ENCODE assay signal across 10 cellular contexts in the genomic region with DNA sequence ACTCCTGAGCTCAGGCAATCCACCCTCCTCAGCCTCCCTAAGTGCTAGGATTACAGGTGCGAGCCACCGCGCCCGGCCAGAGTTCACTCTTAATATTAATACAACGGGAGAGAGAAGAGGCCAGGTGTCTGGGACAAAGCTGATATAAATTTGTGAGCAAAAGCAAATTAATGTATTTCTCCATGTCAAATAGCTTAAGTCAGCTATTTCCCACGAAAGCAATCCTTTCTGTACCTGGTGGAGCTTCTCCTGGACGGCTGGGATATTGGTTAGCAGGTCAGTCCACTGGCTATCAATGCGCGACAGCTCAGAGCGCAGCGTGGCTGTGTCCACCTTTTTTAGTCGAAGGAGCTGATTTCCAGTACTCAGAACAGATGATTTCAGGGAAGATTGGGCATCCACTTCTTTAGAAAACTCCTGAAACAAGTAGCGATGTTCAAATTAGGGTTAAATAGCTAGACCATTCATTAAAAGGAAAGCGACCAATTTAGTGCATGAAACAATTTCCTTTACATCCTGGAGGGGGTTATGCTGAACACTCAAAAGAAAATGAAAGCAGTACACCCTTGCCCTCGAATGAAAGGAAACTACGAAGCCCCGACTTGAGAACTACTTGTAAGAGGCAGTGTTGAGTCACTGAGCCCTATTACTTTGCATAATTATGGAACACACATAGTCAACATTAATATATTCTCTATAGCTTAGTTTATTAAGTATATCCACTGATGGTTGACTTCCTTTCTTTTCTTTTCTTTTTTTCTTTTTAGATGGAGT.
A peak's percentile ranks its signal among the peaks of the same experiment; 100 is the strongest.
DNase-seq lines count a peak whose midpoint lies in the region; ATAC-seq and TF ChIP-seq lines count a peak whose summit lies in the region.
"Had no signal": no experiment of that assay in that cellular context is flagged by ENCODE, and none has a peak within 500 bp of the region (broad histone marks: within the 10 kb centered on the region; RNA-seq: fewer than 3 reads in every experiment).

No MANE protein-coding gene starts in this region.

- H2AFZ ChIP-seq in GM23248: no peak overlapping the region

- no peaks in the 10 kb centered on the region for H4K20me1 ChIP-seq in GM23248 (ENCODE audit: insufficient read depth)

- no peak overlapping the region for H3K4me3 Mint-ChIP-seq in osteocyte (ENCODE audit: unreplicated experiment)
- H3K4me3 Mint-ChIP-seq: naive B cell had no signal

- H3K79me2 ChIP-seq in GM23248 (ENCODE audit: insufficient read depth): no peaks in the 10 kb centered on the region

- peaks cover 84% of the 10 kb centered on the region for H3K36me3 ChIP-seq in GM23248 (ENCODE audit: low read depth)

- H3K9me3 ChIP-seq in GM23248 (ENCODE audit: low read depth): no peaks in the 10 kb centered on the region

- H3K4me1 Mint-ChIP-seq in osteocyte (ENCODE audit: unreplicated experiment): peaks cover 10% of the 10 kb centered on the region
- H3K4me1 Mint-ChIP-seq: naive B cell had no signal

- peaks cover 27% of the 10 kb centered on the region for H3F3A ChIP-seq in GM23248 (ENCODE audit: insufficient read depth)

- TF ChIP-seq CTCF in choroid plexus epithelial cell (conservative IDR thresholded peaks at IDR 0.05; ENCODE audit: low read depth, low read length): no peak
- no peak for TF ChIP-seq CTCF in osteocyte (IDR thresholded peaks at IDR 0.05)

- H3K4me1 ChIP-seq in GM23248 (ENCODE audit: insufficient read depth): peaks cover 19% of the 10 kb centered on the region

- no peaks in the 10 kb centered on the region for H3K27me3 ChIP-seq in GM23248 (replicated peaks; ENCODE audit: insufficient read depth)

- no peaks in the 10 kb centered on the region for H3K9me3 Mint-ChIP-seq in osteocyte (ENCODE audit: unreplicated experiment)
- H3K9me3 Mint-ChIP-seq: naive B cell had no signal

- no peaks in the 10 kb centered on the region for H3K27me3 Mint-ChIP-seq in osteocyte (ENCODE audit: unreplicated experiment)
- H3K27me3 Mint-ChIP-seq: naive B cell had no signal

- 97 to 98% methylated on average over 17 of the region's 17 CpGs for WGBS in GM23248 (ENCODE audit: low coverage in 1 of 2, low lambda C conversion rate in 2 of 2, missing lambda C conversion rate in 2 of 2), 2 experiments

- in situ Hi-C loops in GM23248 (cut with MboI): no loop called here

- H3K27ac Mint-ChIP-seq in osteocyte (ENCODE audit: unreplicated experiment): peak overlapping the region; percentile 72

- H3K9me2 ChIP-seq in GM23248 (ENCODE audit: insufficient read depth): no peaks in the 10 kb centered on the region

- DNase-seq in GM23248 (no peak), choroid plexus epithelial cell (ENCODE audit: low read depth) (peak; percentile 10), osteocyte (ENCODE audit: extremely low spot score, unreplicated experiment) (no peak), SW 1271 (lab: John Stamatoyannopoulos, UW) (no peak), anterior cingulate cortex (lab: John Stamatoyannopoulos, UW) (no peak)
- peak; percentile 21 for DNase-seq in activated CD4-positive, alpha-beta T cell treated with anti-CD3 and anti-CD28 coated beads for 48 hours
- DNase-seq: aorta, naive B cell, NCI-H524 had no signal

- H3K4me3 ChIP-seq in GM23248 (no peak overlapping the region), choroid plexus epithelial cell (ENCODE audit: low read depth, low read length) (no peak overlapping the region)

- H3K27ac ChIP-seq in GM23248: peak overlapping the region; percentile 79

- H3K36me3 Mint-ChIP-seq in osteocyte (ENCODE audit: unreplicated experiment): peaks cover 47% of the 10 kb centered on the region

- ATAC-seq in GM21381 (IDR thresholded peaks at IDR 0.05; ENCODE audit: unreplicated experiment): no peak

- H3K9ac ChIP-seq in GM23248: peak overlapping the region; percentile 60; the same call in 1 of the 2 replicates

- H3K4me2 ChIP-seq in GM23248 (ENCODE audit: unreplicated experiment): peak overlapping the region; percentile 72

Comparison
In these comparisons a context has a peak if more than half of its experiments do, and no peak if none do; other contexts are left out.
1. DNase-seq: peak in activated CD4-positive, alpha-beta T cell treated with anti-CD3 and anti-CD28 coated beads for 48 hours (single experiment) and choroid plexus epithelial cell (single experiment); none in GM23248 (single experiment), osteocyte (single experiment), SW 1271 (0 of 2) and anterior cingulate cortex (0 of 58).